18 cellular contexts compared by ENCODE assay signal in genomic region chr7:412731-413356, GRCh38.
"Had no signal": no experiment of that assay in that cellular context is flagged by ENCODE, and none has a peak within 500 bp of the region (broad histone marks: within the 10 kb centered on the region; RNA-seq: fewer than 3 reads in every experiment).

No MANE protein-coding gene starts in this region.

- H3K27ac ChIP-seq: body of pancreas, gastrocnemius medialis, hepatocyte, lower lobe of right lung, stomach had no signal

- H3K9me3 Mint-ChIP-seq: activated T-helper 17 cell treated with anti-CD3 and anti-CD28 coated beads, Interleukin-2, amount 50 U/mL, for 72 hours had no signal

- H3K27me3 Mint-ChIP-seq: activated CD4-positive, alpha-beta T cell treated with anti-CD3 and anti-CD28 coated beads, Interleukin-2, amount 10 ng/mL, durations not matched to agents 7 days and 5 days; activated naive CD4-positive, alpha-beta T cell treated with anti-CD3 and anti-CD28 coated beads, Interleukin-2, amount 10 ng/mL, durations not matched to agents 7 days and 5 days; activated T-helper 17 cell treated with anti-CD3 and anti-CD28 coated beads, Interleukin-2, amount 50 U/mL, for 72 hours had no signal

- H3K4me3 ChIP-seq: body of pancreas, gastrocnemius medialis, hepatocyte, lower lobe of right lung, stomach had no signal

- H2AFZ ChIP-seq: hepatocyte had no signal

- H3K4me1 Mint-ChIP-seq: activated CD4-positive, alpha-beta T cell treated with anti-CD3 and anti-CD28 coated beads, Interleukin-2, amount 10 ng/mL, durations not matched to agents 7 days and 5 days; activated naive CD4-positive, alpha-beta T cell treated with anti-CD3 and anti-CD28 coated beads, Interleukin-2, amount 10 ng/mL, durations not matched to agents 7 days and 5 days; activated T-helper 17 cell treated with anti-CD3 and anti-CD28 coated beads, Interleukin-2, amount 50 U/mL, for 72 hours had no signal

- H3K4me3 Mint-ChIP-seq: activated CD4-positive, alpha-beta T cell treated with anti-CD3 and anti-CD28 coated beads, Interleukin-2, amount 10 ng/mL, durations not matched to agents 7 days and 5 days; activated naive CD4-positive, alpha-beta T cell treated with anti-CD3 and anti-CD28 coated beads, Interleukin-2, amount 10 ng/mL, durations not matched to agents 7 days and 5 days; activated T-helper 17 cell treated with anti-CD3 and anti-CD28 coated beads, Interleukin-2, amount 50 U/mL, for 72 hours; T-helper 1 cell treated with Interleukin-12 subunit alpha and Interleukin-12 subunit beta and Interleukin-4 antibody, amounts not matched to agents 30 μg/mL and 1 μg/mL, for 36 hours had no signal

- H3K36me3 Mint-ChIP-seq: activated naive CD4-positive, alpha-beta T cell treated with anti-CD3 and anti-CD28 coated beads, Interleukin-2, amount 10 ng/mL, durations not matched to agents 7 days and 5 days had no signal

- H3K79me2 ChIP-seq: hepatocyte had no signal

- H3K4me2 ChIP-seq: hepatocyte had no signal

- ATAC-seq: activated T-helper 17 cell treated with anti-CD3 and anti-CD28 coated beads, Interleukin-2, amount 50 U/mL, for 72 hours; body of pancreas; gastrocnemius medialis had no signal

- DNase-seq: activated CD4-positive, alpha-beta T cell treated with anti-CD3 and anti-CD28 coated beads, Interleukin-2, amount 10 ng/mL, durations not matched to agents 7 days and 5 days; activated CD4-positive, CD25-positive, alpha-beta regulatory T cell; activated naive CD4-positive, alpha-beta T cell treated with anti-CD3 and anti-CD28 coated beads, Interleukin-2, amount 10 ng/mL, durations not matched to agents 7 days and 5 days; activated T-cell treated with anti-CD3 and anti-CD28 coated beads for 4 hours; central memory CD4-positive, alpha-beta T cell; cortex of kidney; effector CD8-positive, alpha-beta T cell; gastrocnemius medialis; midbrain; naive B cell; occipital lobe; stimulated activated CD4-positive, alpha-beta T cell treated with anti-CD3 and anti-CD28 coated beads, Interleukin-4, amount 100 ng/mL, for 4 hours; stomach had no signal

- H3K27ac Mint-ChIP-seq: activated CD4-positive, alpha-beta T cell treated with anti-CD3 and anti-CD28 coated beads, Interleukin-2, amount 10 ng/mL, durations not matched to agents 7 days and 5 days; activated naive CD4-positive, alpha-beta T cell treated with anti-CD3 and anti-CD28 coated beads, Interleukin-2, amount 10 ng/mL, durations not matched to agents 7 days and 5 days; activated T-helper 17 cell treated with anti-CD3 and anti-CD28 coated beads, Interleukin-2, amount 50 U/mL, for 72 hours; naive B cell; T-helper 1 cell treated with Interleukin-12 subunit alpha and Interleukin-12 subunit beta and Interleukin-4 antibody, amounts not matched to agents 30 μg/mL and 1 μg/mL, for 36 hours had no signal

- H3K4me1 ChIP-seq: body of pancreas, gastrocnemius medialis, lower lobe of right lung, stomach had no signal

- H3K36me3 ChIP-seq: gastrocnemius medialis, lower lobe of right lung, stomach had no signal

- H3K27me3 ChIP-seq: body of pancreas, hepatocyte had no signal
